ENCODE assay signal across 23 cellular contexts in the genomic region with DNA sequence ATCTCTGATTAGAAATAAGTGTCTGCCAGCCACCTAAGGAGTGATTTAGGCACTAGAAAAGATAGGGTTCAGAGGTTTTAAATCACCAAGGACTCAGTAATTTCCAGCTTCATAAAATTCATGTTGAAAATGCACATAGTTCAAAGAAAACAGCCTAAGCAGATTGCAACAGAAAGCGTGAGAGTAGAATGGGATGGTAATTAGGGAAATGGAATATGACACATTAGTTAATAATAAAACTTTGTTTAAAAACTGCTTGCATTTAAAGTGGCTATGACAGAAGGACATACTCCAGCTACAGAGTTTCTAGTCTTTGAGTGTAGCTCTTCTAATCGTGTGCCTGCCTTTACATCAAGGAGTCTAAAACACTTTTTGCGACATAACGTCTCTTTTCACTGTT.
DNase-seq lines count a peak whose midpoint lies in the region; ATAC-seq and TF ChIP-seq lines count a peak whose summit lies in the region.
"Had no signal": no experiment of that assay in that cellular context is flagged by ENCODE, and none has a peak within 500 bp of the region (broad histone marks: within the 10 kb centered on the region; RNA-seq: fewer than 3 reads in every experiment).

No MANE protein-coding gene starts in this region.

- H2AFZ ChIP-seq in mesenchymal stem cell (ENCODE audit: low read depth, low read length) = no peak overlapping the region

- intact Hi-C loops in sigmoid colon (cut with DNase I) (no loop called here), upper lobe of right lung (cut with DNase I) (no loop called here)

- no peak overlapping the region for H4K8ac ChIP-seq in mesenchymal stem cell (ENCODE audit: low read length)

- no peak overlapping the region for H3K4me2 ChIP-seq in mesenchymal stem cell (ENCODE audit: low read length, poor library complexity, severe bottlenecking)

- ATAC-seq in upper lobe of right lung = no peak
- ATAC-seq in HG02610 (IDR thresholded peaks at IDR 0.05; ENCODE audit: unreplicated experiment) = no peak
- ATAC-seq in HG03565 (IDR thresholded peaks at IDR 0.05; ENCODE audit: unreplicated experiment) = no peak
- ATAC-seq: T-helper 17 cell had no signal

- H2AK5ac ChIP-seq in mesenchymal stem cell (ENCODE audit: low read length, severe bottlenecking) = no peak overlapping the region

- H3K4me1 ChIP-seq in mesenchymal stem cell (ENCODE audit: control insufficient read depth, insufficient read depth, low read depth, low read length) = peaks cover 5% of the 10 kb centered on the region
- H3K4me1 ChIP-seq in sigmoid colon = peaks cover 0 to 17% (median 11%) of the 10 kb centered on the region in 4 donors
- H3K4me1 ChIP-seq in upper lobe of right lung = no peaks in the 10 kb centered on the region

- no peak overlapping the region for H2BK15ac ChIP-seq in mesenchymal stem cell (ENCODE audit: low read depth, poor library complexity, severe bottlenecking)

- no peak overlapping the region for H4K91ac ChIP-seq in mesenchymal stem cell (ENCODE audit: low read length)

- in situ Hi-C loops in Caki2 (cut with HindIII; ENCODE audit: low pct_unique_long_range_greater_than_20kb, low sequenced_read_pairs) (no loop called here), brain microvascular endothelial cell (cut with HindIII; ENCODE audit: low pct_ligation_motif_present, low sequenced_read_pairs) (no loop called here)

- no peak overlapping the region for H2BK5ac ChIP-seq in mesenchymal stem cell (ENCODE audit: low read depth, low read length, poor library complexity, severe bottlenecking)

- no peaks in the 10 kb centered on the region for H3K36me3 ChIP-seq in brain microvascular endothelial cell (replicated peaks)
- H3K36me3 ChIP-seq in mesenchymal stem cell (ENCODE audit: control insufficient read depth in 1 of 2, insufficient read depth in 2 of 2, low read depth in 1 of 2, low read length in 2 of 2) = no peaks in the 10 kb centered on the region
- H3K36me3 ChIP-seq in sigmoid colon = no peaks in the 10 kb centered on the region
- no peaks in the 10 kb centered on the region for H3K36me3 ChIP-seq in upper lobe of right lung
- H3K36me3 ChIP-seq: thyroid gland had no signal

- H3K4ac ChIP-seq in mesenchymal stem cell (ENCODE audit: low read depth in 1 of 2, low read length in 2 of 2) = no peak overlapping the region

- no peaks in the 10 kb centered on the region for H3K27me3 ChIP-seq in brain microvascular endothelial cell (replicated peaks)
- H3K27me3 ChIP-seq in mesenchymal stem cell (ENCODE audit: control insufficient read depth in 1 of 2, insufficient read depth in 1 of 2, low read length in 2 of 2) = peaks cover 0 to 2% of the 10 kb centered on the region in 2 experiments
- H3K27me3 ChIP-seq in sigmoid colon = no peaks in the 10 kb centered on the region
- H3K27me3 ChIP-seq in upper lobe of right lung = no peaks in the 10 kb centered on the region
- H3K27me3 ChIP-seq: thyroid gland had no signal

- H2BK120ac ChIP-seq in mesenchymal stem cell (ENCODE audit: low read depth, low read length) = no peak overlapping the region

- H3K27ac ChIP-seq in brain microvascular endothelial cell = peak overlapping the region; percentile 81
- peak overlapping the region; percentile 94 for H3K27ac ChIP-seq in mesenchymal stem cell (ENCODE audit: low read length, poor library complexity, severe bottlenecking)
- peak overlapping the region in 3 of 4 donors; percentile 39 to 76 (median 51) for H3K27ac ChIP-seq in sigmoid colon
- H3K27ac ChIP-seq in upper lobe of right lung = no peak overlapping the region
- H3K27ac ChIP-seq: SK-N-MC, thyroid gland had no signal

- H3K18ac ChIP-seq in mesenchymal stem cell (ENCODE audit: low read depth in 1 of 2, low read length in 2 of 2) = no peak overlapping the region

- peak; percentile 34 for DNase-seq in Caki2 (ENCODE audit: low read depth)
- DNase-seq in brain microvascular endothelial cell = no peak
- DNase-seq in mesenchymal stem cell = no peak
- no peak for DNase-seq in sigmoid colon
- no peak for DNase-seq in upper lobe of right lung
- no peak for DNase-seq in activated CD4-positive, alpha-beta T cell treated with anti-CD3 and anti-CD28 coated beads for 48 hours
- DNase-seq: activated CD4-positive, alpha-beta T cell treated with anti-CD3 and anti-CD28 coated beads for 1 hour; activated gamma-delta T cell; activated naive CD8-positive, alpha-beta T cell treated with anti-CD3 and anti-CD28 coated beads, Interleukin-2, amount 50 U/mL, for 24 hours; activated T-cell treated with anti-CD3 and anti-CD28 coated beads, Interleukin-2, amount 50 U/mL, for 1 hour; AML-193; CD4-positive, alpha-beta memory T cell; KBM-7; NCI-H187; NCI-H2171 treated with DMSO at 0.1 percent for 48 hours; NCI-H748 treated with DMSO at 0.1 percent for 48 hours; RPMI8226; stimulated activated naive CD4-positive, alpha-beta T cell treated with Interleukin-2 at 50 U/mL for 16 hours; T-helper 17 cell had no signal

- no peak overlapping the region for H3K23ac ChIP-seq in mesenchymal stem cell (ENCODE audit: low read length in 2 of 2)

- WGBS in mesenchymal stem cell = 100% methylated on average over 1 of the region's 4 CpGs
- 80 to 90% methylated on average over 4 of the region's 4 CpGs for WGBS in sigmoid colon, 2 donors

- no peaks in the 10 kb centered on the region for H3K79me1 ChIP-seq in mesenchymal stem cell (replicated peaks; ENCODE audit: low read length, poor library complexity, severe bottlenecking)

- no peaks in the 10 kb centered on the region for H3K9me3 ChIP-seq in mesenchymal stem cell (ENCODE audit: control insufficient read depth, low read length)
- peaks cover 0 to 6% (median 2%) of the 10 kb centered on the region in 4 donors for H3K9me3 ChIP-seq in sigmoid colon
- H3K9me3 ChIP-seq in upper lobe of right lung = no peaks in the 10 kb centered on the region
- H3K9me3 ChIP-seq: thyroid gland had no signal

- TF ChIP-seq CTCF in brain microvascular endothelial cell (IDR thresholded peaks at IDR 0.05; ENCODE audit: low read depth, low read length, missing control alignments) = no peak
- no peak for TF ChIP-seq CTCF in sigmoid colon (IDR thresholded peaks at IDR 0.05)
- TF ChIP-seq CTCF in upper lobe of right lung (IDR thresholded peaks at IDR 0.05) = no peak

- no peak for TF ChIP-seq POLR2A in sigmoid colon (IDR thresholded peaks at IDR 0.05)

- no peak overlapping the region for H3K4me3 ChIP-seq in brain microvascular endothelial cell (ENCODE audit: low read depth, low read length)
- H3K4me3 ChIP-seq in mesenchymal stem cell (ENCODE audit: insufficient read depth in 1 of 2, low read depth in 1 of 2, low read length in 2 of 2) = no peak overlapping the region
- no peak overlapping the region for H3K4me3 ChIP-seq in sigmoid colon
- no peak overlapping the region for H3K4me3 ChIP-seq in upper lobe of right lung
- H3K4me3 ChIP-seq: SK-N-MC, thyroid gland had no signal

- H3K14ac ChIP-seq in mesenchymal stem cell (ENCODE audit: low read length in 2 of 2) = no peak overlapping the region

- H2BK12ac ChIP-seq in mesenchymal stem cell (ENCODE audit: low read length in 2 of 2) = no peak overlapping the region

- no peak overlapping the region for H3K9ac ChIP-seq in mesenchymal stem cell (ENCODE audit: low read length)

- TF ChIP-seq EP300 in sigmoid colon (IDR thresholded peaks at IDR 0.05) = no peak
